In genomic region chr1:111752186-111752585, GRCh38 we compare ENCODE assay signal across 19 cellular contexts. TPM values are rescaled to one million over a fixed set of nuclear protein-coding genes. Genes with fewer than 3 reads are reported as not detected.
DNase-seq lines count a peak whose midpoint lies in the region; ATAC-seq lines count a peak whose summit lies in the region.
"Had no signal": no experiment of that assay in that cellular context is flagged by ENCODE, and none has a peak within 500 bp of the region (broad histone marks: within the 10 kb centered on the region; RNA-seq: fewer than 3 reads in every experiment).

No MANE protein-coding gene starts in this region.

- H3K9me3 Mint-ChIP-seq in CD4-positive, CD25-positive, alpha-beta regulatory T cell = no peaks in the 10 kb centered on the region
- H3K9me3 Mint-ChIP-seq in naive B cell = peaks cover 0 to 4% (median 0%) of the 10 kb centered on the region in 7 donors
- H3K9me3 Mint-ChIP-seq in activated CD8-positive, alpha-beta memory T cell treated with anti-CD3 and anti-CD28 coated beads, Interleukin-2, amount 10 ng/mL, durations not matched to agents 7 days and 5 days (ENCODE audit: low read depth) = no peaks in the 10 kb centered on the region
- H3K9me3 Mint-ChIP-seq: H9 had no signal

- peak overlapping the region; percentile 21; the same call in 1 of the 2 replicates for H3K4me2 ChIP-seq in BLaER1
- H3K4me2 ChIP-seq: GM23338 had no signal

- no peaks in the 10 kb centered on the region for H3K36me3 Mint-ChIP-seq in CD4-positive, CD25-positive, alpha-beta regulatory T cell
- H3K36me3 Mint-ChIP-seq in T-helper 17 cell (ENCODE audit: low read depth) = no peaks in the 10 kb centered on the region
- no peaks in the 10 kb centered on the region for H3K36me3 Mint-ChIP-seq in naive B cell
- H3K36me3 Mint-ChIP-seq in activated CD8-positive, alpha-beta memory T cell treated with anti-CD3 and anti-CD28 coated beads, Interleukin-2, amount 10 ng/mL, durations not matched to agents 7 days and 5 days = peaks cover 2% of the 10 kb centered on the region

- no peaks in the 10 kb centered on the region for H3K27me3 ChIP-seq in BLaER1
- H3K27me3 ChIP-seq in CD4-positive, CD25-positive, alpha-beta regulatory T cell (ENCODE audit: control insufficient read depth, insufficient read depth, low read length) = no peaks in the 10 kb centered on the region

- H3K4me1 ChIP-seq in BLaER1 = peaks cover 58% of the 10 kb centered on the region
- H3K4me1 ChIP-seq in CD4-positive, CD25-positive, alpha-beta regulatory T cell (ENCODE audit: control insufficient read depth, insufficient read depth, low read length, poor library complexity, severe bottlenecking) = peaks cover 20% of the 10 kb centered on the region

- peak overlapping the region in 2 of 3 donors; percentile 37 to 47 for H3K27ac Mint-ChIP-seq in CD4-positive, CD25-positive, alpha-beta regulatory T cell
- peak overlapping the region; percentile 32 for H3K27ac Mint-ChIP-seq in T-helper 17 cell
- peak overlapping the region; percentile 11 to 98 (median 80) for H3K27ac Mint-ChIP-seq in naive B cell
- no peak overlapping the region for H3K27ac Mint-ChIP-seq in activated CD8-positive, alpha-beta memory T cell treated with anti-CD3 and anti-CD28 coated beads, Interleukin-2, amount 10 ng/mL, durations not matched to agents 7 days and 5 days
- H3K27ac Mint-ChIP-seq: GM23338, H9 had no signal

- H3K36me3 ChIP-seq in BLaER1 = peaks cover 3% of the 10 kb centered on the region; the same call in 1 of the 2 replicates
- no peaks in the 10 kb centered on the region for H3K36me3 ChIP-seq in CD4-positive, CD25-positive, alpha-beta regulatory T cell (ENCODE audit: control insufficient read depth, insufficient read depth, low read length)

- peaks cover 7% of the 10 kb centered on the region; the same call in 1 of the 2 replicates for H4K20me1 ChIP-seq in BLaER1

- no peak overlapping the region for H3K9ac ChIP-seq in BLaER1

- no peak overlapping the region for H3K4me3 Mint-ChIP-seq in CD4-positive, CD25-positive, alpha-beta regulatory T cell
- H3K4me3 Mint-ChIP-seq in T-helper 17 cell (no peak overlapping the region), naive B cell (no peak overlapping the region)
- no peak overlapping the region for H3K4me3 Mint-ChIP-seq in activated CD8-positive, alpha-beta memory T cell treated with anti-CD3 and anti-CD28 coated beads, Interleukin-2, amount 10 ng/mL, durations not matched to agents 7 days and 5 days
- H3K4me3 Mint-ChIP-seq: GM23338, H9 had no signal

- DNase-seq in CD4-positive, CD25-positive, alpha-beta regulatory T cell = peak in 1 of 3 donors; percentile 11
- DNase-seq in T-helper 17 cell (no peak), naive B cell (no peak), C1 segment of cervical spinal cord (lab: John Stamatoyannopoulos, UW) (no peak)
- no peak for DNase-seq in activated CD8-positive, alpha-beta memory T cell treated with anti-CD3 and anti-CD28 coated beads, Interleukin-2, amount 10 ng/mL, durations not matched to agents 7 days and 5 days
- no peak for DNase-seq in activated CD4-positive, alpha-beta T cell treated with anti-CD3 and anti-CD28 coated beads for 1 hour
- DNase-seq: AML-193, DMS53, H9, Kasumi-1, NCI-H2029, NCI-H446 treated with DMSO at 0.1 percent for 48 hours, NCI-H526, SHP77 had no signal

- H3K27me3 Mint-ChIP-seq in CD4-positive, CD25-positive, alpha-beta regulatory T cell = peaks cover 4% of the 10 kb centered on the region
- H3K27me3 Mint-ChIP-seq in T-helper 17 cell = no peaks in the 10 kb centered on the region
- no peaks in the 10 kb centered on the region for H3K27me3 Mint-ChIP-seq in naive B cell
- no peaks in the 10 kb centered on the region for H3K27me3 Mint-ChIP-seq in activated CD8-positive, alpha-beta memory T cell treated with anti-CD3 and anti-CD28 coated beads, Interleukin-2, amount 10 ng/mL, durations not matched to agents 7 days and 5 days

- peaks cover 11 to 40% (median 22%) of the 10 kb centered on the region in 4 donors for H3K4me1 Mint-ChIP-seq in CD4-positive, CD25-positive, alpha-beta regulatory T cell
- peaks cover 22% of the 10 kb centered on the region for H3K4me1 Mint-ChIP-seq in T-helper 17 cell
- H3K4me1 Mint-ChIP-seq in naive B cell = peaks cover 19 to 27% (median 22%) of the 10 kb centered on the region in 3 donors
- peaks cover 27% of the 10 kb centered on the region for H3K4me1 Mint-ChIP-seq in activated CD8-positive, alpha-beta memory T cell treated with anti-CD3 and anti-CD28 coated beads, Interleukin-2, amount 10 ng/mL, durations not matched to agents 7 days and 5 days

- ATAC-seq in CD4-positive, CD25-positive, alpha-beta regulatory T cell (ENCODE audit: low read depth in 2 of 2) = no peak
- ATAC-seq in T-helper 17 cell (no peak), naive B cell (ENCODE audit: low read depth in 2 of 2) (no peak)
- no peak for ATAC-seq in activated CD8-positive, alpha-beta memory T cell treated with anti-CD3 and anti-CD28 coated beads, Interleukin-2, amount 10 ng/mL, durations not matched to agents 7 days and 5 days
- ATAC-seq: GM23338, K562, Panc1 had no signal

- H3K9me3 ChIP-seq in BLaER1 = no peaks in the 10 kb centered on the region
- H3K9me3 ChIP-seq in CD4-positive, CD25-positive, alpha-beta regulatory T cell (ENCODE audit: control insufficient read depth in 2 of 2, low read length in 2 of 2) = no peaks in the 10 kb centered on the region
- no peaks in the 10 kb centered on the region for H3K9me3 ChIP-seq in T-helper 17 cell (ENCODE audit: control insufficient read depth, low read length, poor library complexity, severe bottlenecking)

- H3K4me3 ChIP-seq in BLaER1 = no peak overlapping the region
- H3K4me3 ChIP-seq in CD4-positive, CD25-positive, alpha-beta regulatory T cell (ENCODE audit: low read depth, low read length) = no peak overlapping the region
- H3K4me3 ChIP-seq: GM23338, K562 had no signal

- CTCF ChIA-PET in activated CD8-positive, alpha-beta memory T cell treated with anti-CD3 and anti-CD28 coated beads, Interleukin-2, amount 10 ng/mL, durations not matched to agents 7 days and 5 days (lab: Charles Lee) = interaction anchor here (0.7 to 3.8 kb wide), 5 partner anchors 13 to 244 kb away, joined by 3 to 17 read pairs (median 4); partner anchors contain the start of gene INKA2

- H3K27ac ChIP-seq in BLaER1 = no peak overlapping the region
- no peak overlapping the region for H3K27ac ChIP-seq in CD4-positive, CD25-positive, alpha-beta regulatory T cell (ENCODE audit: insufficient read depth, low read length, poor library complexity, severe bottlenecking)
- H3K27ac ChIP-seq: RWPE1 had no signal

RNA-seq across cellular contexts. Expression of gene DDX20, which starts 3.5 kb away (rescaled TPM):
- 16.0 TPM for total RNA-seq in CD4-positive, CD25-positive, alpha-beta regulatory T cell
- 10 to 100 TPM in 3 of 4 donors, 1 to 10 TPM in 1; 9.6 to 18.8 (median 14.8) TPM for polyA plus RNA-seq in CD4-positive, CD25-positive, alpha-beta regulatory T cell
- 10 to 100 TPM; 20.6 to 24.7 TPM for total RNA-seq in T-helper 17 cell
- polyA plus RNA-seq in naive B cell (ENCODE audit: low read depth in 6 of 6) = 10 to 100 TPM in 5 of 6 donors, 1 to 10 TPM in 1; 7.5 to 15.7 (median 11.5) TPM
- 10 to 100 TPM; 14.1 to 17.9 TPM for total RNA-seq in activated CD8-positive, alpha-beta memory T cell treated with anti-CD3 and anti-CD28 coated beads, Interleukin-2, amount 10 ng/mL, durations not matched to agents 7 days and 5 days

RNA-seq across cellular contexts. Expression of gene INKA2, which starts 13.0 kb away (rescaled TPM):
- total RNA-seq in CD4-positive, CD25-positive, alpha-beta regulatory T cell = not detected
- under 1 TPM in 1 of 4 donors, not detected in 3; 0.31 TPM for polyA plus RNA-seq in CD4-positive, CD25-positive, alpha-beta regulatory T cell
- total RNA-seq in T-helper 17 cell = 1 to 10 TPM; 1.5 to 9.0 TPM
- under 1 TPM in 5 of 6 donors, not detected in 1; 0.28 to 0.86 (median 0.40) TPM for polyA plus RNA-seq in naive B cell (ENCODE audit: low read depth in 6 of 6)
- total RNA-seq in activated CD8-positive, alpha-beta memory T cell treated with anti-CD3 and anti-CD28 coated beads, Interleukin-2, amount 10 ng/mL, durations not matched to agents 7 days and 5 days = 1 to 10 TPM; 1.7 to 1.9 TPM
